Comparison of ENCODE assay signal across 7 cellular contexts in the genomic region with DNA sequence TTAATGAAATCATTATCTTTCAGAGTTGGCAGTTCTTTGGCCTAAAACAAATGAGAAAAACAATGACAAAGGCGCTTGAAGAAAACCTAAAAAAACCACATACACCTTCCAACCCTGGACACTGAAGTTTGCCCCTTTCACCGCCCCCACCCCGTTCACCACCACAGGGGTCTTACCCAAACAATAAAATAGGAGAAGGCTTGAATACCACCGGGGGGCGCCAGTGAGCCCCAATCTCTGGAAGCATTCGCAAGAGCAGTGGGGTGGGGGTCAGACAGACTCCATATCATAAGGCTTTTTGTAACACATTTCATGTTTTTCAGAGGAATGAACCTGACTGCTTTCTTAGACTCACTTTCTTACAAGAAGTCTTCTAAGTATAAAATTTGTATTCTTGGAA.
DNase-seq lines count a peak whose midpoint lies in the region; TF ChIP-seq lines count a peak whose summit lies in the region.

No MANE protein-coding gene starts in this region.

- TF ChIP-seq CTCF in GM20000 (IDR thresholded peaks at IDR 0.05; ENCODE audit: extremely low read depth, missing control alignments) (peak; percentile 12), RWPE1 (conservative IDR thresholded peaks at IDR 0.05; ENCODE audit: low read depth) (peak; percentile 48)

- CTCF ChIA-PET in RWPE1 (lab: Yijun Ruan, JAX) = interaction anchor here (0.6 to 0.7 kb wide), 2 partner anchors 25 to 48 kb away, joined by 3 read pairs; no protein-coding TSS in a partner anchor

- DNase-seq in GM20000 (ENCODE audit: low spot score) = peak; percentile 37
- peak; percentile 27 for DNase-seq in RWPE1 (ENCODE audit: low spot score)
- peak; percentile 70 for DNase-seq in activated naive CD4-positive, alpha-beta T cell treated with Interleukin-2 at 50 U/mL for 16 hours
- peak; percentile 17 for DNase-seq in hepatic stellate cell (ENCODE audit: low spot score)
- DNase-seq in stimulated activated CD4-positive, alpha-beta T cell treated with anti-CD3 and anti-CD28 coated beads, Interleukin-2, amount 100 ng/mL, for 48 hours = peak; percentile 66 to 67
- no peak for DNase-seq in cortex of kidney (lab: John Stamatoyannopoulos, UW)
- no peak for DNase-seq in NCI-H2081 treated with DMSO at 0.1 percent for 48 hours (lab: John Stamatoyannopoulos, UW)

- H3K27ac ChIP-seq in RWPE1 = no peak overlapping the region

- POLR2A ChIA-PET in RWPE1 (lab: Yijun Ruan, JAX; ENCODE audit: low non-redundant PET) = no interaction called here

Comparison
In these comparisons a context has a peak if more than half of its experiments do, and no peak if none do; other contexts are left out.
1. DNase-seq: peak in GM20000 (single experiment), RWPE1 (single experiment), activated naive CD4-positive, alpha-beta T cell treated with Interleukin-2 at 50 U/mL for 16 hours (single experiment), hepatic stellate cell (single experiment) and stimulated activated CD4-positive, alpha-beta T cell treated with anti-CD3 and anti-CD28 coated beads, Interleukin-2, amount 100 ng/mL, for 48 hours (2 of 2); none in cortex of kidney (single experiment) and NCI-H2081 treated with DMSO at 0.1 percent for 48 hours (single experiment).